8 cellular contexts compared by ENCODE assay signal in genomic region chr11:74321487-74322188, GRCh38. TPM values are rescaled to one million over a fixed set of nuclear protein-coding genes. Genes with fewer than 3 reads are reported as not detected.
A peak's percentile ranks its signal among the peaks of the same experiment; 100 is the strongest.
DNase-seq lines count a peak whose midpoint lies in the region; ATAC-seq and TF ChIP-seq lines count a peak whose summit lies in the region.

No MANE protein-coding gene starts in this region.

- H3K4me3 Mint-ChIP-seq in Calu3 (ENCODE audit: low read depth, unreplicated experiment): no peak overlapping the region

- no peaks in the 10 kb centered on the region for H3K36me3 ChIP-seq in RWPE2 (ENCODE audit: low read depth)

- no TSS peak for BruUV-seq in Calu3 (replicated peaks; lab: Mats Ljungman, UMichigan)

- H3K9me3 Mint-ChIP-seq in Calu3 (ENCODE audit: low read depth, unreplicated experiment): peaks cover 2% of the 10 kb centered on the region

- no peaks in the 10 kb centered on the region for H3K4me1 Mint-ChIP-seq in Calu3 (ENCODE audit: low read depth, unreplicated experiment)

- intact Hi-C loops in Calu3 (cut with micrococcal nuclease; ENCODE audit: unreplicated experiment): loop anchor here (2.0 kb wide), 1 partner anchor 65 kb away; no protein-coding TSS in a partner anchor

- H3K27me3 ChIP-seq in RWPE2 (ENCODE audit: insufficient read depth, poor library complexity, severe bottlenecking): no peaks in the 10 kb centered on the region

- peak; percentile 32 for DNase-seq in Calu3
- DNase-seq in HT1080 (ENCODE audit: low read depth): peak; percentile 51
- DNase-seq in RWPE2 (ENCODE audit: low spot score): no peak
- DNase-seq in epithelial cell of proximal tubule (ENCODE audit: low read depth): no peak
- DNase-seq in pons (ENCODE audit: low spot score): peak; percentile 51

- TF ChIP-seq CTCF in Calu3 (IDR thresholded peaks at IDR 0.05; ENCODE audit: unreplicated experiment): peak; percentile 61
- peak; percentile 38 for TF ChIP-seq CTCF in RWPE2 (IDR thresholded peaks at IDR 0.05; ENCODE audit: poor library complexity, severe bottlenecking)
- peak; percentile 89 for TF ChIP-seq CTCF in epithelial cell of proximal tubule (conservative IDR thresholded peaks at IDR 0.05; ENCODE audit: low read depth, low read length)

- H3K4me1 ChIP-seq in RWPE2 (ENCODE audit: insufficient read depth, poor library complexity, severe bottlenecking): peaks cover 13% of the 10 kb centered on the region

- ATAC-seq in RWPE2 (ENCODE audit: low read depth) (no peak), HG03280 (IDR thresholded peaks at IDR 0.05; ENCODE audit: unreplicated experiment) (no peak), HG02571 (IDR thresholded peaks at IDR 0.05; ENCODE audit: unreplicated experiment) (no peak), HG02642 (IDR thresholded peaks at IDR 0.05; ENCODE audit: poor library complexity, unreplicated experiment) (no peak)

- H3K27ac Mint-ChIP-seq in Calu3 (ENCODE audit: unreplicated experiment): no peak overlapping the region

- no peaks in the 10 kb centered on the region for H3K36me3 Mint-ChIP-seq in Calu3 (ENCODE audit: insufficient read depth, unreplicated experiment)

- H3K4me3 ChIP-seq in RWPE2 (ENCODE audit: severe bottlenecking) (no peak overlapping the region), epithelial cell of proximal tubule (ENCODE audit: low read depth, low read length) (no peak overlapping the region)

- CTCF ChIA-PET in Calu3 (lab: Charles Lee): interaction anchor here (0.6 to 1.2 kb wide), 4 partner anchors 23 to 128 kb away, joined by 3 to 12 read pairs (median 3); no protein-coding TSS in a partner anchor

- H3K27ac ChIP-seq in RWPE2 (ENCODE audit: poor library complexity, severe bottlenecking): no peak overlapping the region

- H3K27me3 Mint-ChIP-seq in Calu3 (ENCODE audit: unreplicated experiment): peaks cover 25% of the 10 kb centered on the region

- H3K9me3 ChIP-seq in RWPE2 (ENCODE audit: severe bottlenecking): peaks cover 6% of the 10 kb centered on the region

RNA-seq across cellular contexts. Expression of gene P4HA3, which starts 10.2 kb away (rescaled TPM):
- total RNA-seq in Calu3 (2022) (not detected in 2 replicates), epithelial cell of proximal tubule (0.51 and 0.81 TPM in 2 replicates)
- total RNA-seq in HT1080 (2014; rRNA removed; shearing (Covaris generic)): 0.74 and 1.1 TPM in 2 replicates
- 2.5 and 3.1 TPM in 2 replicates for polyA plus RNA-seq in HT1080 (2015; cell fraction: cytosol; rRNA removed)
- polyA plus RNA-seq in HT1080 (2015; cell fraction: nucleus; rRNA removed): 2.1 and 2.3 TPM in 2 replicates

Comparison
In these comparisons a context has a peak if more than half of its experiments do, and no peak if none do; other contexts are left out.
1. DNase-seq: peak in Calu3 (single experiment), HT1080 (single experiment) and pons (single experiment); none in RWPE2 (single experiment) and epithelial cell of proximal tubule (single experiment).
2. CTCF ChIP-seq: peak in every context shown above with its lines; median percentile 89 in epithelial cell of proximal tubule; 61 in Calu3; 38 in RWPE2.